8 cellular contexts compared by ENCODE assay signal in genomic region chr6:113642714-113643442, GRCh38.
A peak's percentile ranks its signal among the peaks of the same experiment; 100 is the strongest.
DNase-seq lines count a peak whose midpoint lies in the region; ATAC-seq and TF ChIP-seq lines count a peak whose summit lies in the region.

No MANE protein-coding gene starts in this region.

- CTCF ChIA-PET in Panc1 (lab: Charles Lee) = no interaction called here
- CTCF ChIA-PET in activated CD8-positive, alpha-beta T cell treated with anti-CD3 and anti-CD28 coated beads for 36 hours (lab: Charles Lee) = interaction anchor here (1.0 kb wide), 1 partner anchor 216 kb away, joined by 5 read pairs; no protein-coding TSS in a partner anchor

- in situ Hi-C loops in Panc1 (cut with HindIII; ENCODE audit: low pct_unique_long_range_greater_than_20kb, low sequenced_read_pairs) = no loop called here

- H3K27me3 ChIP-seq in Panc1 (ENCODE audit: control insufficient read depth, insufficient read depth, low read length) = no peaks in the 10 kb centered on the region

- peaks cover 22 to 35% (median 26%) of the 10 kb centered on the region in 3 donors for H3K4me1 Mint-ChIP-seq in naive B cell
- no peaks in the 10 kb centered on the region for H3K4me1 Mint-ChIP-seq in activated CD8-positive, alpha-beta T cell treated with anti-CD3 and anti-CD28 coated beads for 36 hours (ENCODE audit: low read depth)

- H3K9me3 ChIP-seq in Panc1 (ENCODE audit: control insufficient read depth, insufficient read depth, low read depth, low read length) = no peaks in the 10 kb centered on the region

- no peak overlapping the region for H3K4me3 Mint-ChIP-seq in naive B cell
- H3K4me3 Mint-ChIP-seq in activated CD8-positive, alpha-beta T cell treated with anti-CD3 and anti-CD28 coated beads for 36 hours = no peak overlapping the region

- no peaks in the 10 kb centered on the region for H3K36me3 Mint-ChIP-seq in naive B cell
- no peaks in the 10 kb centered on the region for H3K36me3 Mint-ChIP-seq in activated CD8-positive, alpha-beta T cell treated with anti-CD3 and anti-CD28 coated beads for 36 hours (ENCODE audit: low read depth)

- no peak for TF ChIP-seq CTCF in Panc1 (IDR thresholded peaks at IDR 0.05)
- no peak for TF ChIP-seq CTCF in activated CD8-positive, alpha-beta T cell treated with anti-CD3 and anti-CD28 coated beads for 36 hours (IDR thresholded peaks at IDR 0.05)

- intact Hi-C loops in Panc1 (cut with micrococcal nuclease; ENCODE audit: unreplicated experiment) = no loop called here
- intact Hi-C loops in activated CD8-positive, alpha-beta T cell treated with anti-CD3 and anti-CD28 coated beads for 36 hours (cut with micrococcal nuclease) = no loop called here

- H3K27me3 Mint-ChIP-seq in naive B cell = no peaks in the 10 kb centered on the region
- peaks cover 3% of the 10 kb centered on the region for H3K27me3 Mint-ChIP-seq in activated CD8-positive, alpha-beta T cell treated with anti-CD3 and anti-CD28 coated beads for 36 hours

- peak overlapping the region in 3 of 6 donors; percentile 29 to 79 (median 67) for H3K27ac Mint-ChIP-seq in naive B cell
- no peak overlapping the region for H3K27ac Mint-ChIP-seq in activated CD8-positive, alpha-beta T cell treated with anti-CD3 and anti-CD28 coated beads for 36 hours

- DNase-seq in EL = peak; percentile 19
- DNase-seq in Panc1 (ENCODE audit: low read depth, low spot score) = no peak
- no peak for DNase-seq in naive B cell
- no peak for DNase-seq in NOMO-1 treated with dmso at 0.1 percent for 144 hours (lab: John Stamatoyannopoulos, UW; ENCODE audit: unreplicated experiment)
- DNase-seq in activated CD8-positive, alpha-beta T cell treated with anti-CD3 and anti-CD28 coated beads for 36 hours = no peak
- no peak for DNase-seq in activated CD4-positive, alpha-beta T cell treated with anti-CD3 and anti-CD28 coated beads, Interleukin-2, amount 50 U/mL, for 4 hours

- no peaks in the 10 kb centered on the region for H3K36me3 ChIP-seq in Panc1 (ENCODE audit: control insufficient read depth, insufficient read depth, low read length)

- ATAC-seq in GM21367 (IDR thresholded peaks at IDR 0.05; ENCODE audit: unreplicated experiment) (peak; percentile 76), HG03442 (IDR thresholded peaks at IDR 0.05; ENCODE audit: unreplicated experiment) (peak; percentile 90), Panc1 (peak; percentile 65), naive B cell (ENCODE audit: low read depth in 2 of 2) (peak; percentile 52 to 71)
- ATAC-seq in activated CD8-positive, alpha-beta T cell treated with anti-CD3 and anti-CD28 coated beads for 36 hours = no peak

- POLR2A ChIA-PET in Panc1 (lab: Charles Lee) = no interaction called here
- POLR2A ChIA-PET in activated CD8-positive, alpha-beta T cell treated with anti-CD3 and anti-CD28 coated beads for 36 hours (lab: Charles Lee) = no interaction called here

- H3K4me3 ChIP-seq in Panc1 (ENCODE audit: low read depth in 2 of 2, low read length in 2 of 2) = no peak overlapping the region

- no TSS peak for BruUV-seq in Panc1 (replicated peaks; lab: Mats Ljungman, UMichigan)

- H3K27ac ChIP-seq in Panc1 (ENCODE audit: low read length) = no peak overlapping the region

- H3K9me3 Mint-ChIP-seq in naive B cell = no peaks in the 10 kb centered on the region
- no peaks in the 10 kb centered on the region for H3K9me3 Mint-ChIP-seq in activated CD8-positive, alpha-beta T cell treated with anti-CD3 and anti-CD28 coated beads for 36 hours

- peaks cover 12% of the 10 kb centered on the region; the same call in 1 of the 2 replicates for H3K4me1 ChIP-seq in Panc1 (ENCODE audit: control insufficient read depth, insufficient read depth, low read length)
